In genomic region chr5:53127107-53127506, GRCh38 we compare ENCODE assay signal across 33 cellular contexts.
"Had no signal": no experiment of that assay in that cellular context is flagged by ENCODE, and none has a peak within 500 bp of the region (broad histone marks: within the 10 kb centered on the region; RNA-seq: fewer than 3 reads in every experiment).

No MANE protein-coding gene starts in this region.

- ATAC-seq: activated naive CD4-positive, alpha-beta T cell treated with anti-CD3 and anti-CD28 coated beads, Interleukin-2, amount 50 U/mL, for 72 hours; activated T-cell treated with anti-CD3 and anti-CD28 coated beads, Interleukin-2, amount 50 U/mL, for 72 hours; effector memory CD8-positive, alpha-beta T cell; gastrocnemius medialis; T-cell; WTC11 had no signal

- DNase-seq: activated CD4-positive, alpha-beta memory T cell treated with anti-CD3 and anti-CD28 coated beads, Interleukin-2, amount 10 ng/mL, durations not matched to agents 7 days and 5 days; activated CD4-positive, alpha-beta T cell treated with anti-CD3 and anti-CD28 coated beads for 1 hour; activated CD4-positive, alpha-beta T cell treated with anti-CD3 and anti-CD28 coated beads for 4 hours; activated CD4-positive, alpha-beta T cell treated with anti-CD3 and anti-CD28 coated beads, Interleukin-2, amount 10 ng/mL, durations not matched to agents 7 days and 5 days; activated CD4-positive, alpha-beta T cell treated with anti-CD3 and anti-CD28 coated beads, Interleukin-2, amount 50 U/mL, for 4 hours; activated CD8-positive, alpha-beta memory T cell treated with anti-CD3 and anti-CD28 coated beads, Interleukin-2, amount 50 U/mL, for 48 hours; activated gamma-delta T cell; activated naive CD4-positive, alpha-beta T cell; activated naive CD4-positive, alpha-beta T cell treated with anti-CD3 and anti-CD28 coated beads, Interleukin-2, amount 10 ng/mL, durations not matched to agents 7 days and 5 days; activated naive CD8-positive, alpha-beta T cell treated with anti-CD3 and anti-CD28 coated beads, Interleukin-2, amount 10 ng/mL, durations not matched to agents 7 days and 5 days; activated T-cell treated with anti-CD3 and anti-CD28 coated beads for 4 hours; activated T-cell treated with anti-CD3 and anti-CD28 coated beads, Interleukin-2, amount 50 U/mL, for 24 hours; activated T-cell treated with anti-CD3 and anti-CD28 coated beads, Interleukin-2, amount 50 U/mL, for 72 hours; caudate nucleus; cortex of kidney; dermis blood vessel endothelial cell; effector CD4-positive, alpha-beta T cell; effector memory CD8-positive, alpha-beta T cell; erythroblast; gastrocnemius medialis; glutamatergic neuron; T-cell; T-helper 9 cell had no signal

- H3K9me3 Mint-ChIP-seq: activated CD4-positive, alpha-beta memory T cell treated with anti-CD3 and anti-CD28 coated beads, Interleukin-2, amount 10 ng/mL, durations not matched to agents 7 days and 5 days; activated CD4-positive, alpha-beta T cell treated with anti-CD3 and anti-CD28 coated beads, Interleukin-2, amount 10 ng/mL, durations not matched to agents 7 days and 5 days; activated naive CD4-positive, alpha-beta T cell treated with anti-CD3 and anti-CD28 coated beads, Interleukin-2, amount 10 ng/mL, durations not matched to agents 7 days and 5 days; activated naive CD4-positive, alpha-beta T cell treated with anti-CD3 and anti-CD28 coated beads, Interleukin-2, amount 50 U/mL, for 72 hours; activated T-cell treated with anti-CD3 and anti-CD28 coated beads, Interleukin-2, amount 50 U/mL, for 24 hours; effector memory CD8-positive, alpha-beta T cell; T-cell had no signal

- H3K27me3 ChIP-seq: ascending aorta, brain microvascular endothelial cell, esophagus muscularis mucosa, foreskin keratinocyte, gastrocnemius medialis had no signal

- H3K4me3 ChIP-seq: ascending aorta, esophagus muscularis mucosa, gastrocnemius medialis had no signal

- H3K4me1 ChIP-seq: ascending aorta, esophagus muscularis mucosa, gastrocnemius medialis had no signal

- H3K4me3 Mint-ChIP-seq: activated CD4-positive, alpha-beta memory T cell treated with anti-CD3 and anti-CD28 coated beads, Interleukin-2, amount 10 ng/mL, durations not matched to agents 7 days and 5 days; activated CD4-positive, alpha-beta T cell treated with anti-CD3 and anti-CD28 coated beads, Interleukin-2, amount 10 ng/mL, durations not matched to agents 7 days and 5 days; activated naive CD4-positive, alpha-beta T cell treated with anti-CD3 and anti-CD28 coated beads, Interleukin-2, amount 10 ng/mL, durations not matched to agents 7 days and 5 days; activated naive CD8-positive, alpha-beta T cell treated with anti-CD3 and anti-CD28 coated beads, Interleukin-2, amount 10 ng/mL, durations not matched to agents 7 days and 5 days; activated T-cell treated with anti-CD3 and anti-CD28 coated beads, Interleukin-2, amount 50 U/mL, for 24 hours; activated T-cell treated with anti-CD3 and anti-CD28 coated beads, Interleukin-2, amount 50 U/mL, for 72 hours; effector memory CD8-positive, alpha-beta T cell; T-cell; T-helper 1 cell treated with Interleukin-12 subunit alpha and Interleukin-12 subunit beta and Interleukin-4 antibody, amounts not matched to agents 30 μg/mL and 1 μg/mL, for 36 hours; WTC11 had no signal

- FAIRE-seq: colon, TTC549 had no signal

- H3K36me3 Mint-ChIP-seq: activated naive CD4-positive, alpha-beta T cell treated with anti-CD3 and anti-CD28 coated beads, Interleukin-2, amount 10 ng/mL, durations not matched to agents 7 days and 5 days; activated naive CD4-positive, alpha-beta T cell treated with anti-CD3 and anti-CD28 coated beads, Interleukin-2, amount 50 U/mL, for 72 hours; activated naive CD8-positive, alpha-beta T cell treated with anti-CD3 and anti-CD28 coated beads, Interleukin-2, amount 10 ng/mL, durations not matched to agents 7 days and 5 days; T-cell; WTC11 had no signal

- H3K27ac Mint-ChIP-seq: activated CD4-positive, alpha-beta memory T cell treated with anti-CD3 and anti-CD28 coated beads, Interleukin-2, amount 10 ng/mL, durations not matched to agents 7 days and 5 days; activated CD4-positive, alpha-beta T cell treated with anti-CD3 and anti-CD28 coated beads, Interleukin-2, amount 10 ng/mL, durations not matched to agents 7 days and 5 days; activated naive CD4-positive, alpha-beta T cell treated with anti-CD3 and anti-CD28 coated beads, Interleukin-2, amount 10 ng/mL, durations not matched to agents 7 days and 5 days; activated naive CD4-positive, alpha-beta T cell treated with anti-CD3 and anti-CD28 coated beads, Interleukin-2, amount 50 U/mL, for 72 hours; activated naive CD8-positive, alpha-beta T cell treated with anti-CD3 and anti-CD28 coated beads, Interleukin-2, amount 10 ng/mL, durations not matched to agents 7 days and 5 days; activated T-cell treated with anti-CD3 and anti-CD28 coated beads, Interleukin-2, amount 50 U/mL, for 24 hours; activated T-cell treated with anti-CD3 and anti-CD28 coated beads, Interleukin-2, amount 50 U/mL, for 72 hours; effector memory CD8-positive, alpha-beta T cell; T-cell; T-helper 1 cell treated with Interleukin-12 subunit alpha and Interleukin-12 subunit beta and Interleukin-4 antibody, amounts not matched to agents 30 μg/mL and 1 μg/mL, for 36 hours; WTC11 had no signal

- H3K27ac ChIP-seq: ascending aorta, brain microvascular endothelial cell, esophagus muscularis mucosa, foreskin keratinocyte, gastrocnemius medialis, VCaP had no signal

- H3K4me1 Mint-ChIP-seq: activated CD4-positive, alpha-beta T cell treated with anti-CD3 and anti-CD28 coated beads, Interleukin-2, amount 10 ng/mL, durations not matched to agents 7 days and 5 days; activated naive CD4-positive, alpha-beta T cell treated with anti-CD3 and anti-CD28 coated beads, Interleukin-2, amount 10 ng/mL, durations not matched to agents 7 days and 5 days; activated naive CD8-positive, alpha-beta T cell treated with anti-CD3 and anti-CD28 coated beads, Interleukin-2, amount 10 ng/mL, durations not matched to agents 7 days and 5 days; T-cell; WTC11 had no signal

- H3K27me3 Mint-ChIP-seq: activated CD4-positive, alpha-beta memory T cell treated with anti-CD3 and anti-CD28 coated beads, Interleukin-2, amount 10 ng/mL, durations not matched to agents 7 days and 5 days; activated CD4-positive, alpha-beta T cell treated with anti-CD3 and anti-CD28 coated beads, Interleukin-2, amount 10 ng/mL, durations not matched to agents 7 days and 5 days; activated naive CD8-positive, alpha-beta T cell treated with anti-CD3 and anti-CD28 coated beads, Interleukin-2, amount 10 ng/mL, durations not matched to agents 7 days and 5 days; activated T-cell treated with anti-CD3 and anti-CD28 coated beads, Interleukin-2, amount 50 U/mL, for 24 hours had no signal

- H3K9me3 ChIP-seq: ascending aorta, esophagus muscularis mucosa, gastrocnemius medialis had no signal

- H3K36me3 ChIP-seq: ascending aorta, brain microvascular endothelial cell, esophagus muscularis mucosa, gastrocnemius medialis had no signal
